8 cellular contexts compared by ENCODE assay signal in genomic region chr3:48301814-48302194, GRCh38. TPM values are rescaled to one million over a fixed set of nuclear protein-coding genes. Genes with fewer than 3 reads are reported as not detected.
DNase-seq lines count a peak whose midpoint lies in the region; ATAC-seq and TF ChIP-seq lines count a peak whose summit lies in the region.

No MANE protein-coding gene starts in this region.

- peaks cover 17% of the 10 kb centered on the region; the same call in 1 of the 2 replicates for H3F3A ChIP-seq in PC-9 (ENCODE audit: insufficient read depth, low read depth)

- no TSS peak for BruUV-seq in PC-9 (replicated peaks; lab: Mats Ljungman, UMichigan)

- no peak for ATAC-seq in lung (ENCODE audit: insufficient read depth, low FRiP score)
- ATAC-seq in HG03196 (IDR thresholded peaks at IDR 0.05; ENCODE audit: unreplicated experiment), result no peak
- ATAC-seq in GM19467 (IDR thresholded peaks at IDR 0.05; ENCODE audit: unreplicated experiment), result no peak

- H3K9me3 ChIP-seq in HAP-1, result no peaks in the 10 kb centered on the region
- no peaks in the 10 kb centered on the region for H3K9me3 ChIP-seq in PC-9 (ENCODE audit: insufficient read depth, low read depth)
- H3K9me3 ChIP-seq in lung (ENCODE audit: control insufficient read depth in 2 of 2, insufficient read depth in 1 of 2, low read length in 1 of 2), result peaks cover 0 to 2% of the 10 kb centered on the region in 2 donors
- no peaks in the 10 kb centered on the region for H3K9me3 ChIP-seq in thymus (ENCODE audit: control insufficient read depth)

- H3K9me2 ChIP-seq in PC-9 (ENCODE audit: insufficient read depth), result no peaks in the 10 kb centered on the region

- intact Hi-C loops in PC-9 (cut with micrococcal nuclease; ENCODE audit: unreplicated experiment), result loop anchor here (10.0 kb wide), 1 partner anchor 133 kb away; the partner anchor contains the start of gene PLXNB1
- intact Hi-C loops in dorsolateral prefrontal cortex (cut with DNase I), result loop anchor here in 1 of 2 donors (5.0 kb wide), 1 partner anchor 135 kb away; no protein-coding TSS in a partner anchor

- TF ChIP-seq CTCF in PC-9 (conservative IDR thresholded peaks at IDR 0.05) (no peak), dorsolateral prefrontal cortex (IDR thresholded peaks at IDR 0.05 in 54 of 56, conservative IDR thresholded peaks at IDR 0.05 in 2 of 56; ENCODE audit: low read depth in 1 of 56, partially characterized antibody in 56 of 56) (no peak), lung (IDR thresholded peaks at IDR 0.05; ENCODE audit: control extremely low read depth, extremely low read depth) (no peak)

- peaks cover 22% of the 10 kb centered on the region for H3K79me2 ChIP-seq in PC-9 (ENCODE audit: low read depth)

- H3K4me2 ChIP-seq in PC-9, result peak overlapping the region; percentile 96

- H3K36me3 ChIP-seq in HAP-1 (replicated peaks) (peaks cover 11% of the 10 kb centered on the region), PC-9 (ENCODE audit: low read depth) (0 out of 2 replicates have a peak, but pooled peaks cover under 1% of the 10 kb centered on the region), lung (ENCODE audit: control insufficient read depth in 2 of 2, insufficient read depth in 2 of 2, low read length in 2 of 2) (peaks cover 0 to 2% of the 10 kb centered on the region in 2 donors), thymus (ENCODE audit: control insufficient read depth, insufficient read depth) (peaks cover 15% of the 10 kb centered on the region)

- CTCF ChIA-PET in PC-9 (lab: Charles Lee), result no interaction called here

- in situ Hi-C loops in HAP-1 (cut with MboI; ENCODE audit: low sequenced_read_pairs), result no loop called here

- DNase-seq in Daoy (ENCODE audit: low read depth) (peak; percentile 27), HAP-1 (ENCODE audit: low spot score in 2 of 2) (peak in 1 of 2 experiments; percentile 28), PC-9 (peak; percentile 31 to 57), dorsolateral prefrontal cortex (peak in 2 of 10 donors; percentile 8 to 13), lung (ENCODE audit: low spot score) (peak; percentile 36)

- H3K4me1 ChIP-seq in HAP-1, result peaks cover 6% of the 10 kb centered on the region; the same call in 1 of the 2 replicates
- H3K4me1 ChIP-seq in PC-9 (replicated peaks; ENCODE audit: insufficient read depth), result peaks cover 12% of the 10 kb centered on the region
- peaks cover 8 to 16% of the 10 kb centered on the region in 2 donors for H3K4me1 ChIP-seq in lung (ENCODE audit: control insufficient read depth in 2 of 2, insufficient read depth in 2 of 2, low read length in 2 of 2)
- peaks cover 11% of the 10 kb centered on the region for H3K4me1 ChIP-seq in thymus (ENCODE audit: control insufficient read depth, insufficient read depth, low read length)

- H4K20me1 ChIP-seq in PC-9 (ENCODE audit: insufficient read depth), result no peaks in the 10 kb centered on the region

- 10 to 11% methylated on average over 11 of the region's 11 CpGs for WGBS in lung, 2 donors
- 12% methylated on average over 11 of the region's 11 CpGs for WGBS in thymus

- H2AFZ ChIP-seq in PC-9, result peak overlapping the region; percentile 99

- H3K4me3 ChIP-seq in HAP-1 (peak overlapping the region; percentile 84), PC-9 (peak overlapping the region; percentile 71), dorsolateral prefrontal cortex (peak overlapping the region; percentile 69 to 100 (median 89)), lung (peak overlapping the region; percentile 72), thymus (ENCODE audit: low read length) (peak overlapping the region; percentile 100)

- H3K27ac ChIP-seq in PC-9 (peak overlapping the region; percentile 90), dorsolateral prefrontal cortex (peak overlapping the region in 58 of 59 donors; percentile 66 to 97 (median 90)), lung (ENCODE audit: low read depth in 1 of 2, low read length in 1 of 2) (peak overlapping the region; percentile 92 to 99), thymus (ENCODE audit: low read depth) (peak overlapping the region; percentile 97)

- H3K27me3 ChIP-seq in HAP-1 (ENCODE audit: low read depth) (peaks cover 6% of the 10 kb centered on the region), PC-9 (ENCODE audit: insufficient read depth, low read depth) (no peaks in the 10 kb centered on the region), dorsolateral prefrontal cortex (no peaks in the 10 kb centered on the region), lung (ENCODE audit: control insufficient read depth, insufficient read depth) (no peaks in the 10 kb centered on the region), thymus (ENCODE audit: control insufficient read depth, insufficient read depth) (no peaks in the 10 kb centered on the region)

- POLR2A ChIA-PET in PC-9 (lab: Charles Lee; ENCODE audit: unreplicated experiment), result no interaction called here

RNA-seq across cellular contexts. Expression of gene NME6, which starts 0.6 kb away (rescaled TPM):
- 17.7 and 22.3 TPM in 2 replicates for total RNA-seq in Daoy (2014; rRNA removed; shearing (Covaris generic))
- 38.3 and 42.8 TPM in 2 replicates for total RNA-seq in PC-9 (2021)
- 10 to 100 TPM; 10.3 to 28.1 (median 17.3) TPM for total RNA-seq in dorsolateral prefrontal cortex
- total RNA-seq in lung, result 10 to 100 TPM; 27.1 to 35.4 TPM
- 10 to 100 TPM; 18.2 to 19.3 TPM for polyA plus RNA-seq in lung
- 12.9 TPM for polyA plus RNA-seq in thymus

RNA-seq across cellular contexts. Expression of gene SPINK8, which starts 31.7 kb away (rescaled TPM):
- not detected in 2 replicates for total RNA-seq in Daoy (2014; rRNA removed; shearing (Covaris generic))
- not detected in 2 replicates for total RNA-seq in PC-9 (2021)
- total RNA-seq in dorsolateral prefrontal cortex, result 1 to 10 TPM in 12 of 120 experiments, not detected in 108; 1.3 to 3.6 (median 1.5) TPM
- total RNA-seq in lung, result not detected
- polyA plus RNA-seq in lung, result not detected
- polyA plus RNA-seq in thymus, result 0.14 TPM
